13 cellular contexts compared by ENCODE assay signal in the genomic region with DNA sequence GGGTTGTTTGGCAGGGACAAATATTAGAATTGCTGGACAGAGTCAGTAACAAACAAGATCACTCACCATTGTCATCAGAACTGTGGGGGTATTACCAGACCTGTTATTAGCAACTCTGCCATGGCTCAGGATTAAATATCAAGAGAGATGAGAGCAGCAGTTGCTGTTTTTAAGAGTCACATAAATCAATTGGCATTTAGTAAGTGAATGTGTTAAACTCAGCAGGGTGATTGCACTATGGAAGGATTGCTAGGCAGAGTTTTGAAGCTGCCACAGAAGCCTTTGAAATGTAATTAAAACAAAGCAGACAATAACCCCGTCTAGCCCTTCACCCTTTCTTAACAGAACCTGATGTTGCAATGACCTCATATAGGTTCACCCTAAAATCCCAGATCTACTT.
DNase-seq lines count a peak whose midpoint lies in the region; ATAC-seq and TF ChIP-seq lines count a peak whose summit lies in the region.
"Had no signal": no experiment of that assay in that cellular context is flagged by ENCODE, and none has a peak within 500 bp of the region (broad histone marks: within the 10 kb centered on the region; RNA-seq: fewer than 3 reads in every experiment).

No MANE protein-coding gene starts in this region.

- H3K9me3 ChIP-seq in WERI-Rb-1 (ENCODE audit: severe bottlenecking) = no peaks in the 10 kb centered on the region
- H3K9me3 ChIP-seq: BLaER1 had no signal

- ATAC-seq in GM21381 (IDR thresholded peaks at IDR 0.05; ENCODE audit: unreplicated experiment) (no peak), HG03571 (IDR thresholded peaks at IDR 0.05; ENCODE audit: unreplicated experiment) (no peak)
- ATAC-seq: Right ventricle myocardium inferior, SK-N-SH treated with all-trans-retinoic acid at 6 μM for 48 hours had no signal

- no peaks in the 10 kb centered on the region for H3K36me3 ChIP-seq in WERI-Rb-1
- H3K36me3 ChIP-seq: BLaER1 had no signal

- H3K27ac ChIP-seq in WERI-Rb-1 = peak overlapping the region; percentile 45
- H3K27ac ChIP-seq: BLaER1 had no signal

- no peak for TF ChIP-seq CTCF in WERI-Rb-1 (IDR thresholded peaks at IDR 0.05; ENCODE audit: low read depth, low read length)

- no peak overlapping the region for H3K4me3 ChIP-seq in WERI-Rb-1 (ENCODE audit: low read depth, low read length)
- H3K4me3 ChIP-seq: BLaER1 had no signal

- DNase-seq in NCI-H1417 (lab: John Stamatoyannopoulos, UW) = peak in 2 of 3 experiments; percentile 66 to 94
- peak; percentile 86 for DNase-seq in NCI-H2227 treated with DMSO at 0.1 percent for 48 hours (lab: John Stamatoyannopoulos, UW)
- DNase-seq in WERI-Rb-1 = peak; percentile 37
- no peak for DNase-seq in activated CD4-positive, alpha-beta T cell treated with anti-CD3 and anti-CD28 coated beads for 1 hour
- no peak for DNase-seq in RKO (ENCODE audit: low spot score)
- DNase-seq: MM.1S, NCI-H1436, NCI-H526 had no signal

- H3K27me3 ChIP-seq in WERI-Rb-1 (ENCODE audit: insufficient read depth, low read depth, severe bottlenecking) = no peaks in the 10 kb centered on the region
- H3K27me3 ChIP-seq: BLaER1 had no signal

Comparison
In these comparisons a context has a peak if more than half of its experiments do, and no peak if none do; other contexts are left out.
1. DNase-seq: peak in NCI-H1417 (2 of 3), NCI-H2227 treated with DMSO at 0.1 percent for 48 hours (single experiment) and WERI-Rb-1 (single experiment); none in activated CD4-positive, alpha-beta T cell treated with anti-CD3 and anti-CD28 coated beads for 1 hour (single experiment) and RKO (single experiment).